In genomic region chr14:55519473-55520080, GRCh38 we compare ENCODE assay signal across 23 cellular contexts.
"Had no signal": no experiment of that assay in that cellular context is flagged by ENCODE, and none has a peak within 500 bp of the region (broad histone marks: within the 10 kb centered on the region; RNA-seq: fewer than 3 reads in every experiment).

No MANE protein-coding gene starts in this region.

- H3K27ac ChIP-seq: epithelial cell of prostate, neural progenitor cell, tibial artery had no signal

- H3K27me3 ChIP-seq: neural progenitor cell, tibial artery had no signal

- H3K27me3 Mint-ChIP-seq: activated T-cell treated with anti-CD3 and anti-CD28 coated beads, Interleukin-2, amount 50 U/mL, for 24 hours; effector memory CD8-positive, alpha-beta T cell; progenitor cell of endocrine pancreas had no signal

- H3K9me3 Mint-ChIP-seq: activated naive CD4-positive, alpha-beta T cell treated with anti-CD3 and anti-CD28 coated beads for 36 hours; activated T-cell treated with anti-CD3 and anti-CD28 coated beads, Interleukin-2, amount 50 U/mL, for 24 hours; activated T-helper 2 cell treated with anti-CD3 and anti-CD28 coated beads, Interferon-gamma antibody, Interleukin-2, Interleukin-4, amounts not matched to agents 10 μg/mL and 5 μg/mL and 100 μg/mL, durations not matched to agents 14 hours and 24 hours and 36 hours; effector memory CD8-positive, alpha-beta T cell; neural progenitor cell had no signal

- H3K4me2 ChIP-seq: neural progenitor cell had no signal

- H3K4me3 Mint-ChIP-seq: activated CD8-positive, alpha-beta T cell treated with anti-CD3 and anti-CD28 coated beads, Interleukin-2, amount 10 ng/mL, durations not matched to agents 7 days and 5 days; activated naive CD4-positive, alpha-beta T cell treated with anti-CD3 and anti-CD28 coated beads for 36 hours; activated T-cell treated with anti-CD3 and anti-CD28 coated beads, Interleukin-2, amount 50 U/mL, for 24 hours; effector memory CD8-positive, alpha-beta T cell; neural progenitor cell had no signal

- ATAC-seq: activated CD8-positive, alpha-beta T cell treated with anti-CD3 and anti-CD28 coated beads, Interleukin-2, amount 10 ng/mL, durations not matched to agents 7 days and 5 days; effector memory CD8-positive, alpha-beta T cell; left lobe of liver; stimulated activated naive CD8-positive, alpha-beta T cell treated with anti-CD3 and anti-CD28 coated beads, Interleukin-15, Interleukin-2, amounts not matched to agents 100 U/mL and 50 U/mL, for 24 hours had no signal

- H2AFZ ChIP-seq: neural progenitor cell had no signal

- FAIRE-seq: frontal cortex, kidney, urothelium cell line had no signal

- H3K9ac ChIP-seq: neural progenitor cell had no signal

- DNase-seq: activated CD4-positive, alpha-beta T cell treated with anti-CD3 and anti-CD28 coated beads for 48 hours; activated CD4-positive, CD25-positive, alpha-beta regulatory T cell; activated CD8-positive, alpha-beta T cell treated with anti-CD3 and anti-CD28 coated beads, Interleukin-2, amount 10 ng/mL, durations not matched to agents 7 days and 5 days; activated naive CD4-positive, alpha-beta T cell treated with anti-CD3 and anti-CD28 coated beads for 36 hours; activated T-cell treated with anti-CD3 and anti-CD28 coated beads, Interleukin-2, amount 50 U/mL, for 24 hours; aorta; dermis blood vessel endothelial cell; effector memory CD8-positive, alpha-beta T cell; head of caudate nucleus; kidney; stimulated activated naive CD8-positive, alpha-beta T cell treated with anti-CD3 and anti-CD28 coated beads, Interleukin-15, Interleukin-2, amounts not matched to agents 100 U/mL and 50 U/mL, for 24 hours; substantia nigra; T-helper 1 cell; T-helper 9 cell; tibial artery had no signal

- H3K36me3 Mint-ChIP-seq: neural progenitor cell had no signal

- H3K36me3 ChIP-seq: neural progenitor cell, tibial artery had no signal

- H3K4me3 ChIP-seq: lung, neural progenitor cell, tibial artery had no signal

- H3K4me1 ChIP-seq: neural progenitor cell had no signal

- H3K27ac Mint-ChIP-seq: activated CD8-positive, alpha-beta T cell treated with anti-CD3 and anti-CD28 coated beads, Interleukin-2, amount 10 ng/mL, durations not matched to agents 7 days and 5 days; activated naive CD4-positive, alpha-beta T cell treated with anti-CD3 and anti-CD28 coated beads for 36 hours; activated T-cell treated with anti-CD3 and anti-CD28 coated beads, Interleukin-2, amount 50 U/mL, for 24 hours; activated T-helper 2 cell treated with anti-CD3 and anti-CD28 coated beads, Interferon-gamma antibody, Interleukin-2, Interleukin-4, amounts not matched to agents 10 μg/mL and 5 μg/mL and 100 μg/mL, durations not matched to agents 14 hours and 24 hours and 36 hours; effector memory CD8-positive, alpha-beta T cell; neural progenitor cell; progenitor cell of endocrine pancreas had no signal
